8 cellular contexts compared by ENCODE assay signal in the genomic region with DNA sequence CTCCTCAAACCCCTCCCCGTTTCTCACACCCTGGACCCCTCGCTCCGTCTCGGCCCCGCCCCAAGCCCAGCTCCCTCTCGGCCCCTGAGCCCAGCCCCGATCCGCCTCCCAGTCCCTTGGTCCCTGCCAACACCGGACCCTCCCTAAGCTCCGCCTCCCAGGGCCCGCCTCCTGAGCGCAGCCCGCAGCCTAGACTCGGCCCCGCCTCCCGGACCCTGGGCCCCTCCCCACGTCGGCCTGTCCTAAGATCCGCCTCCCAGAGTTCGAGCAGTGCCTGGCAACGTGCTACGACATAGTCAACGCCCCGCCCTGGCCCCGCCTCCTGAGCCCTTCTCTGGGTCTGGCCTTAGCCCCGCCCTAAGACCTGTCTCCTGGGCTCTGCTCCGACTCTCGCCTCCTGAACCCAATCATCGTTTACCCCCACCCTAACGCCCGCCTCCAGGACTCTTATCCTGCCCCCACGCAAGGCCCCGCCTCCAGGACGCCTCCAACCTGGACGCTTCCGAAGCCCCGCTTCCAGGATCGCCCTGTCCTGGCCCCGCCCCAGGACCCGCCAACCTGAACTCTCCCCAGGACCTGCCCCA. TPM values are rescaled to one million over a fixed set of nuclear protein-coding genes. Genes with fewer than 3 reads are reported as not detected.
A peak's percentile ranks its signal among the peaks of the same experiment; 100 is the strongest.
DNase-seq lines count a peak whose midpoint lies in the region; ATAC-seq and TF ChIP-seq lines count a peak whose summit lies in the region.
"Not testable (repeated sequence)": the region's sequence is repeated elsewhere in the genome, so short reads cannot be mapped to it uniquely, and the experiment has no call there.

No MANE protein-coding gene starts in this region.

- WGBS in psoas muscle, 3 donors: 1% methylated on average over 35 to 40 of the region's 40 CpGs
- WGBS in urinary bladder: under 1% methylated on average over 40 of the region's 40 CpGs

- ATAC-seq in HG02943 (IDR thresholded peaks at IDR 0.05; ENCODE audit: low read depth, unreplicated experiment) (peak; percentile 87), left ventricle myocardium superior (peak; percentile 86), psoas muscle (peak; percentile 87 to 91 (median 90))

- H3K27me3 ChIP-seq in psoas muscle (ENCODE audit: insufficient read depth in 3 of 3, low read length in 2 of 3): not testable (repeated sequence)

- H3K27ac ChIP-seq in psoas muscle (peak overlapping the region; percentile 80), urinary bladder (ENCODE audit: low read depth) (peak overlapping the region; percentile 89)

- not testable (repeated sequence) for H3K4me1 ChIP-seq in psoas muscle; urinary bladder (ENCODE audit: insufficient read depth)

- peak; percentile 14 for TF ChIP-seq POLR2A in GM15510 (IDR thresholded peaks at IDR 0.05; ENCODE audit: borderline replicate concordance, extremely low read depth, insufficient read length)

- not testable (repeated sequence) for H3K36me3 ChIP-seq in psoas muscle (ENCODE audit: insufficient read depth in 1 of 2, low read depth in 1 of 2); urinary bladder (ENCODE audit: insufficient read depth)

- H3K4me3 ChIP-seq in psoas muscle: peak overlapping the region; percentile 82
- peak overlapping the region; percentile 46 for H3K4me3 ChIP-seq in urinary bladder (ENCODE audit: low read depth, low read length)

- not testable (repeated sequence) for H3K9me3 ChIP-seq in psoas muscle

- DNase-seq in NCI-H187 (lab: John Stamatoyannopoulos, UW) (peak; percentile 96 to 98), T-helper 2 cell (peak; percentile 97 to 99 (median 99)), anterior cingulate cortex (lab: John Stamatoyannopoulos, UW) (peak; percentile 55 to 100 (median 99)), left ventricle myocardium superior (peak; percentile 100), psoas muscle (peak; percentile 100)

- not testable (repeated sequence) for TF ChIP-seq CTCF in psoas muscle (IDR thresholded peaks at IDR 0.05)

- intact Hi-C loops in left ventricle myocardium superior (cut with micrococcal nuclease); psoas muscle (cut with DNase I): not testable (repeated sequence)

RNA-seq across cellular contexts. Expression of a gene that starts 53.1 kb away (rescaled TPM):
- total RNA-seq in left ventricle myocardium superior: 3.7 TPM
- under 1 TPM in 3 of 4 donors, not detected in 1; 0.36 to 0.46 (median 0.39) TPM for total RNA-seq in psoas muscle
- under 1 TPM in 2 of 3 donors, not detected in 1; 0.13 to 0.20 TPM for polyA plus RNA-seq in psoas muscle
- 0.26 TPM for total RNA-seq in urinary bladder
- 0.16 TPM for polyA plus RNA-seq in urinary bladder

Comparison
In these comparisons a context has a peak if more than half of its experiments do, and no peak if none do; other contexts are left out.
1. Peak in every context shown above with its lines: DNase-seq, ATAC-seq, H3K4me3 ChIP-seq and H3K27ac ChIP-seq.